In genomic region chr2:241843321-241844065, GRCh38 we compare ENCODE assay signal across 10 cellular contexts. TPM values are rescaled to one million over a fixed set of nuclear protein-coding genes. Genes with fewer than 3 reads are reported as not detected.
DNase-seq lines count a peak whose midpoint lies in the region; ATAC-seq, FAIRE-seq and TF ChIP-seq lines count a peak whose summit lies in the region.
"Had no signal": no experiment of that assay in that cellular context is flagged by ENCODE, and none has a peak within 500 bp of the region (broad histone marks: within the 10 kb centered on the region; RNA-seq: fewer than 3 reads in every experiment).

No MANE protein-coding gene starts in this region.

- H3K4me3 ChIP-seq in BLaER1 treated with 17β-estradiol and CSF1 and Interleukin-3, amounts not matched to agents 10 nM and 100 nM = peak overlapping the region in 8 of 10 experiments; percentile 29 to 62 (median 44); a peak in 16 of 20 replicates
- H3K4me3 ChIP-seq in K562 = no peak overlapping the region
- H3K4me3 ChIP-seq in brain microvascular endothelial cell (ENCODE audit: low read depth, low read length) = no peak overlapping the region
- no peak overlapping the region for H3K4me3 ChIP-seq in Karpas-422 (ENCODE audit: low read length)

- H3K9me3 Mint-ChIP-seq in natural killer cell treated with Interleukin-12 subunit alpha and Interleukin-12 subunit beta and Interleukin-15 and Interleukin-18, amount 100 ng/mL, for 72 hours = no peaks in the 10 kb centered on the region
- H3K9me3 Mint-ChIP-seq in endothelial cell (ENCODE audit: unreplicated experiment) = no peaks in the 10 kb centered on the region

- H3K4me1 Mint-ChIP-seq in natural killer cell treated with Interleukin-12 subunit alpha and Interleukin-12 subunit beta and Interleukin-15 and Interleukin-18, amount 100 ng/mL, for 72 hours (ENCODE audit: low read depth in 2 of 2) = peaks cover 39 to 45% of the 10 kb centered on the region in 2 donors
- peaks cover under 1% of the 10 kb centered on the region for H3K4me1 Mint-ChIP-seq in endothelial cell (ENCODE audit: unreplicated experiment)

- no peak overlapping the region for H2AFZ ChIP-seq in K562 (ENCODE audit: low read depth, low read length)
- H2AFZ ChIP-seq in Karpas-422 (ENCODE audit: low read length) = no peak overlapping the region

- in situ Hi-C loops in K562 (cut with MboI) = no loop called here
- in situ Hi-C loops in brain microvascular endothelial cell (cut with HindIII; ENCODE audit: low pct_ligation_motif_present, low sequenced_read_pairs) = no loop called here

- WGBS in K562 (ENCODE audit: insufficient coverage, low coverage, missing lambda C conversion rate) = 57% methylated on average over 25 of the region's 52 CpGs

- peak overlapping the region; percentile 55 to 86 (median 68); a peak in 20 of 22 replicates for H3K9ac ChIP-seq in BLaER1 treated with 17β-estradiol and CSF1 and Interleukin-3, amounts not matched to agents 10 nM and 100 nM
- H3K9ac ChIP-seq in K562 (ENCODE audit: insufficient read depth in 1 of 2, low read depth in 2 of 2, low read length in 2 of 2) (peak overlapping the region in 1 of 2 experiments; percentile 68; a peak in 2 of 4 replicates), Karpas-422 (ENCODE audit: low read length) (no peak overlapping the region)

- peak overlapping the region; percentile 50 to 90 (median 74) for H3K27ac ChIP-seq in BLaER1 treated with 17β-estradiol and CSF1 and Interleukin-3, amounts not matched to agents 10 nM and 100 nM
- H3K27ac ChIP-seq in K562 (ENCODE audit: extremely low read depth, low read depth, low read length) = no peak overlapping the region; the same call in 2 of the 3 replicates
- no peak overlapping the region for H3K27ac ChIP-seq in brain microvascular endothelial cell
- no peak overlapping the region for H3K27ac ChIP-seq in Karpas-422 (ENCODE audit: low read length)

- H3K27ac Mint-ChIP-seq in natural killer cell treated with Interleukin-12 subunit alpha and Interleukin-12 subunit beta and Interleukin-15 and Interleukin-18, amount 100 ng/mL, for 72 hours = peak overlapping the region; percentile 60 to 86
- no peak overlapping the region for H3K27ac Mint-ChIP-seq in endothelial cell (ENCODE audit: unreplicated experiment)

- H3K36me3 ChIP-seq in BLaER1 treated with 17β-estradiol and CSF1 and Interleukin-3, amounts not matched to agents 10 nM and 100 nM = no peaks in the 10 kb centered on the region
- H3K36me3 ChIP-seq in K562 (ENCODE audit: control insufficient read depth, insufficient read depth, low read length) (no peaks in the 10 kb centered on the region), brain microvascular endothelial cell (replicated peaks) (no peaks in the 10 kb centered on the region), Karpas-422 (ENCODE audit: insufficient read depth, low read length) (no peaks in the 10 kb centered on the region)

- no peak for FAIRE-seq in K562 (lab: Jason Lieb, UNC)

- H3K79me2 ChIP-seq in K562 (ENCODE audit: control insufficient read depth, insufficient read depth, low read length) = peaks cover 15% of the 10 kb centered on the region; the same call in 2 of the 3 replicates
- H3K79me2 ChIP-seq in Karpas-422 (ENCODE audit: low read length) = no peaks in the 10 kb centered on the region

- ATAC-seq in GM21825 (IDR thresholded peaks at IDR 0.05; ENCODE audit: unreplicated experiment) (peak; percentile 8), K562 (peak; percentile 54; the same call in 2 of the 3 replicates)
- peak in 1 of 2 donors; percentile 1 for ATAC-seq in natural killer cell treated with Interleukin-12 subunit alpha and Interleukin-12 subunit beta and Interleukin-15 and Interleukin-18, amount 100 ng/mL, for 72 hours

- H3K4me1 ChIP-seq in BLaER1 treated with 17β-estradiol and CSF1 and Interleukin-3, amounts not matched to agents 10 nM and 100 nM = peaks cover 45 to 66% (median 62%) of the 10 kb centered on the region in 10 experiments
- H3K4me1 ChIP-seq in K562 (replicated peaks in 1 of 2; ENCODE audit: control insufficient read depth in 2 of 2, insufficient read depth in 2 of 2, low read length in 2 of 2) (peaks cover 8 to 39% of the 10 kb centered on the region in 2 experiments), Karpas-422 (ENCODE audit: low read length) (no peaks in the 10 kb centered on the region)

- intact Hi-C loops in K562 (cut with micrococcal nuclease) = no loop called here

- no peaks in the 10 kb centered on the region for H3K9me3 ChIP-seq in BLaER1 treated with 17β-estradiol and CSF1 and Interleukin-3, amounts not matched to agents 10 nM and 100 nM (replicated peaks in 1 of 11)
- no peaks in the 10 kb centered on the region for H3K9me3 ChIP-seq in K562 (replicated peaks; ENCODE audit: control insufficient read depth, insufficient read depth, low read depth, low read length)
- no peaks in the 10 kb centered on the region for H3K9me3 ChIP-seq in Karpas-422 (ENCODE audit: low read length)

- H3K36me3 Mint-ChIP-seq in natural killer cell treated with Interleukin-12 subunit alpha and Interleukin-12 subunit beta and Interleukin-15 and Interleukin-18, amount 100 ng/mL, for 72 hours = peaks cover 5% of the 10 kb centered on the region
- no peaks in the 10 kb centered on the region for H3K36me3 Mint-ChIP-seq in endothelial cell (ENCODE audit: low read depth, unreplicated experiment)

- POLR2A ChIA-PET in K562 (lab: Yijun Ruan, JAX) = no interaction called here

- TF ChIP-seq RAD21 in K562 (CRISPR knock-in tag; conservative IDR thresholded peaks at IDR 0.05 in 1 of 2, IDR thresholded peaks at IDR 0.05 in 1 of 2) = no peak

- no peaks in the 10 kb centered on the region for H3K9me1 ChIP-seq in K562 (ENCODE audit: control insufficient read depth, insufficient read depth, low read length)

- peaks cover 16 to 18% of the 10 kb centered on the region in 2 donors for H3K27me3 Mint-ChIP-seq in natural killer cell treated with Interleukin-12 subunit alpha and Interleukin-12 subunit beta and Interleukin-15 and Interleukin-18, amount 100 ng/mL, for 72 hours
- peaks cover 3% of the 10 kb centered on the region for H3K27me3 Mint-ChIP-seq in endothelial cell (ENCODE audit: unreplicated experiment)

- CTCF ChIA-PET in K562 (lab: Yijun Ruan, JAX; ENCODE audit: low intra/inter-chr PET ratio) = no interaction called here

- no peak for TF ChIP-seq CTCF in K562 (IDR thresholded peaks at IDR 0.05 in 2 of 3, conservative IDR thresholded peaks at IDR 0.05 in 1 of 3; ENCODE audit: insufficient read depth in 2 of 3, low read depth in 1 of 3, low read length in 3 of 3)
- no peak for TF ChIP-seq CTCF in brain microvascular endothelial cell (IDR thresholded peaks at IDR 0.05; ENCODE audit: low read depth, low read length, missing control alignments)
- no peak for TF ChIP-seq CTCF in endothelial cell (IDR thresholded peaks at IDR 0.05; ENCODE audit: unreplicated experiment)

- H3K9me2 ChIP-seq in Karpas-422 (replicated peaks; ENCODE audit: insufficient read depth, low read length) = no peaks in the 10 kb centered on the region

- DNase-seq in K562 (ENCODE audit: extremely low read depth in 1 of 4, low spot score in 3 of 4) (peak in 1 of 4 experiments; percentile 44), brain microvascular endothelial cell (no peak), endothelial cell (ENCODE audit: low spot score) (no peak), DMS153 treated with DMSO at 0.1 percent for 48 hours (lab: John Stamatoyannopoulos, UW; ENCODE audit: unreplicated experiment) (no peak), Karpas-422 (no peak)
- no peak for DNase-seq in natural killer cell treated with Interleukin-12 subunit alpha and Interleukin-12 subunit beta and Interleukin-15 and Interleukin-18, amount 100 ng/mL, for 72 hours (ENCODE audit: low spot score)
- DNase-seq: DMS79 had no signal

- H4K20me1 ChIP-seq in BLaER1 treated with 17β-estradiol and CSF1 and Interleukin-3, amounts not matched to agents 10 nM and 100 nM = no peaks in the 10 kb centered on the region; a peak in 1 of 22 replicates
- H4K20me1 ChIP-seq in K562 (replicated peaks; ENCODE audit: control insufficient read depth, insufficient read depth, low read length) (no peaks in the 10 kb centered on the region), Karpas-422 (ENCODE audit: insufficient read depth, low read depth, low read length) (no peaks in the 10 kb centered on the region)

- no peak for TF ChIP-seq EP300 in K562 (IDR thresholded peaks at IDR 0.05; ENCODE audit: low read length)

- no TSS peak for BruUV-seq in K562 (replicated peaks; lab: Mats Ljungman, UMichigan)

- H3K4me2 ChIP-seq in BLaER1 treated with 17β-estradiol and CSF1 and Interleukin-3, amounts not matched to agents 10 nM and 100 nM = peak overlapping the region; percentile 83 to 99 (median 93)
- H3K4me2 ChIP-seq in K562 (ENCODE audit: insufficient read depth, low read length) (no peak overlapping the region), Karpas-422 (ENCODE audit: low read depth, low read length, poor library complexity, severe bottlenecking) (no peak overlapping the region)

- peak overlapping the region; percentile 85 for H3K4me3 Mint-ChIP-seq in natural killer cell treated with Interleukin-12 subunit alpha and Interleukin-12 subunit beta and Interleukin-15 and Interleukin-18, amount 100 ng/mL, for 72 hours
- H3K4me3 Mint-ChIP-seq in endothelial cell (ENCODE audit: unreplicated experiment) = no peak overlapping the region

- TF ChIP-seq POLR2A in K562 (conservative IDR thresholded peaks at IDR 0.05) = no peak

- 0 out of 22 replicates have a peak, but pooled peaks cover 0 to 3% (median 0%) of the 10 kb centered on the region in 11 experiments for H3K27me3 ChIP-seq in BLaER1 treated with 17β-estradiol and CSF1 and Interleukin-3, amounts not matched to agents 10 nM and 100 nM
- H3K27me3 ChIP-seq in K562 (ENCODE audit: control insufficient read depth in 2 of 2, insufficient read depth in 2 of 2, low read length in 2 of 2) = no peaks in the 10 kb centered on the region
- peaks cover 10% of the 10 kb centered on the region for H3K27me3 ChIP-seq in brain microvascular endothelial cell (replicated peaks)
- H3K27me3 ChIP-seq in Karpas-422 (ENCODE audit: low read length) = no peaks in the 10 kb centered on the region

RNA-seq across cellular contexts. Expression of gene PDCD1, which starts 15.2 kb away (rescaled TPM):
- 0.88 and 5.3 TPM in 2 replicates for total RNA-seq in K562 (2011; cell fraction: chromatin; rRNA removed; ENCODE audit: low replicate concordance)
- total RNA-seq in K562 (2011; cell fraction: nucleolus; rRNA removed) = 7.6 and 13.2 TPM in 2 replicates
- total RNA-seq in K562 (2011; cell fraction: nucleoplasm; rRNA removed) = 4.0 and 4.3 TPM in 2 replicates
- total RNA-seq in K562 (2014; rRNA removed) = 1.3 and 2.0 TPM in 2 replicates
- 0.15 TPM in 1 of 2 replicates, not detected in the other for total RNA-seq in K562 (2014; rRNA removed; fragmentation: Illumina TruSeq; extraction: Trizol)
- 0.25 and 0.53 TPM in 2 replicates for total RNA-seq in K562 (2015; rRNA removed; fragmentation: Illumina TruSeq; extraction: Trizol)
- total RNA-seq in K562 (2021) = 0.87 and 1.0 TPM in 2 replicates
- 2.3 and 2.5 TPM in 2 replicates for polyA plus RNA-seq in K562 (2011; rRNA removed)
- polyA plus RNA-seq in K562 (2011; cell fraction: cytosol; rRNA removed) = 3.0 and 16.0 TPM in 2 replicates
- polyA plus RNA-seq in K562 (2011; cell fraction: nucleus; rRNA removed) = 1.8 and 6.6 TPM in 2 replicates
- polyA plus RNA-seq in K562 (2012) = 1.0 and 1.2 TPM in 2 replicates
- polyA plus RNA-seq in K562 (2014; fragmentation: Illumina TruSeq; extraction: Trizol) = 0.28 and 0.90 TPM in 2 replicates
- not detected for polyA plus RNA-seq in K562 (2014; fragmentation: Nextera tagmentation; extraction: Ambion mirVana)
- 1.1 TPM in 2 replicates for polyA plus RNA-seq in K562 (2014; rRNA removed)
- 0.18 and 0.56 TPM in 2 replicates for polyA minus RNA-seq in K562 (2011; rRNA and poly(A)+ RNA removed)
- 1.8 and 2.1 TPM in 2 replicates for polyA minus RNA-seq in K562 (2011; cell fraction: cytosol; rRNA and poly(A)+ RNA removed)
- polyA minus RNA-seq in K562 (2011; cell fraction: nucleus; rRNA and poly(A)+ RNA removed) = 0.56 and 0.94 TPM in 2 replicates
- under 1 TPM; 0.78 to 0.89 TPM for total RNA-seq in natural killer cell treated with Interleukin-12 subunit alpha and Interleukin-12 subunit beta and Interleukin-15 and Interleukin-18, amount 100 ng/mL, for 72 hours
- not detected for total RNA-seq in endothelial cell (ENCODE audit: unreplicated experiment)
- total RNA-seq in Karpas-422 (2014; rRNA removed; shearing (Covaris generic); ENCODE audit: low replicate concordance) = 0.07 TPM in 1 of 2 replicates, not detected in the other
- total RNA-seq: H4 had no signal

RNA-seq across cellular contexts. Expression of gene RTP5, which starts 26.0 kb away (rescaled TPM):
- not detected in 2 replicates for total RNA-seq in K562 (2011; cell fraction: chromatin; rRNA removed; ENCODE audit: low replicate concordance)
- not detected in 2 replicates for total RNA-seq in K562 (2011; cell fraction: nucleolus; rRNA removed)
- not detected in 2 replicates for total RNA-seq in K562 (2011; cell fraction: nucleoplasm; rRNA removed)
- not detected in 2 replicates for total RNA-seq in K562 (2014; rRNA removed)
- total RNA-seq in K562 (2014; rRNA removed; fragmentation: Illumina TruSeq; extraction: Trizol) = not detected in 2 replicates
- not detected in 2 replicates for total RNA-seq in K562 (2015; rRNA removed; fragmentation: Illumina TruSeq; extraction: Trizol)
- not detected in 2 replicates for total RNA-seq in K562 (2021)
- polyA plus RNA-seq in K562 (2011; rRNA removed) = not detected in 2 replicates
- polyA plus RNA-seq in K562 (2011; cell fraction: cytosol; rRNA removed) = not detected in 2 replicates
- polyA plus RNA-seq in K562 (2011; cell fraction: nucleus; rRNA removed) = not detected in 2 replicates
- not detected in 2 replicates for polyA plus RNA-seq in K562 (2012)
- not detected in 2 replicates for polyA plus RNA-seq in K562 (2014; fragmentation: Illumina TruSeq; extraction: Trizol)
- polyA plus RNA-seq in K562 (2014; fragmentation: Nextera tagmentation; extraction: Ambion mirVana) = not detected
- not detected in 2 replicates for polyA plus RNA-seq in K562 (2014; rRNA removed)
- not detected in 2 replicates for polyA minus RNA-seq in K562 (2011; rRNA and poly(A)+ RNA removed)
- polyA minus RNA-seq in K562 (2011; cell fraction: cytosol; rRNA and poly(A)+ RNA removed) = not detected in 2 replicates
- not detected in 2 replicates for polyA minus RNA-seq in K562 (2011; cell fraction: nucleus; rRNA and poly(A)+ RNA removed)
- not detected for total RNA-seq in natural killer cell treated with Interleukin-12 subunit alpha and Interleukin-12 subunit beta and Interleukin-15 and Interleukin-18, amount 100 ng/mL, for 72 hours
- not detected for total RNA-seq in endothelial cell (ENCODE audit: unreplicated experiment)
- not detected in 2 replicates for total RNA-seq in Karpas-422 (2014; rRNA removed; shearing (Covaris generic); ENCODE audit: low replicate concordance)
- total RNA-seq: H4 had no signal

RNA-seq across cellular contexts. Expression of gene NEU4, which starts 34.5 kb away (rescaled TPM):
- 1.3 TPM in 1 of 2 replicates, not detected in the other for total RNA-seq in K562 (2011; cell fraction: chromatin; rRNA removed; ENCODE audit: low replicate concordance)
- total RNA-seq in K562 (2011; cell fraction: nucleolus; rRNA removed) = 0.50 and 0.66 TPM in 2 replicates
- 0.29 and 1.1 TPM in 2 replicates for total RNA-seq in K562 (2011; cell fraction: nucleoplasm; rRNA removed)
- total RNA-seq in K562 (2014; rRNA removed) (not detected in 2 replicates), K562 (2014; rRNA removed; fragmentation: Illumina TruSeq; extraction: Trizol) (not detected in 2 replicates), K562 (2015; rRNA removed; fragmentation: Illumina TruSeq; extraction: Trizol) (not detected in 2 replicates), K562 (2021) (0.38 and 0.40 TPM in 2 replicates), endothelial cell (ENCODE audit: unreplicated experiment) (0.33 TPM)
- polyA plus RNA-seq in K562 (2011; rRNA removed) (0.12 TPM in 1 of 2 replicates, not detected in the other), K562 (2014; fragmentation: Illumina TruSeq; extraction: Trizol) (not detected in 2 replicates), K562 (2014; fragmentation: Nextera tagmentation; extraction: Ambion mirVana) (not detected), K562 (2014; rRNA removed) (0.01 TPM in 1 of 2 replicates, not detected in the other)
- polyA plus RNA-seq in K562 (2011; cell fraction: cytosol; rRNA removed) = 0.12 and 0.21 TPM in 2 replicates
- polyA plus RNA-seq in K562 (2011; cell fraction: nucleus; rRNA removed) = 0.14 and 0.65 TPM in 2 replicates
- 0.55 and 1.1 TPM in 2 replicates for polyA plus RNA-seq in K562 (2012)
- polyA minus RNA-seq in K562 (2011; rRNA and poly(A)+ RNA removed) = not detected in 2 replicates
- polyA minus RNA-seq in K562 (2011; cell fraction: cytosol; rRNA and poly(A)+ RNA removed) = not detected in 2 replicates
- polyA minus RNA-seq in K562 (2011; cell fraction: nucleus; rRNA and poly(A)+ RNA removed) = 0.27 TPM in 1 of 2 replicates, not detected in the other
- 1 to 10 TPM in 1 of 2 donors, under 1 TPM in 1; 0.86 to 3.8 TPM for total RNA-seq in natural killer cell treated with Interleukin-12 subunit alpha and Interleukin-12 subunit beta and Interleukin-15 and Interleukin-18, amount 100 ng/mL, for 72 hours
- total RNA-seq in Karpas-422 (2014; rRNA removed; shearing (Covaris generic); ENCODE audit: low replicate concordance) = not detected in 2 replicates
- total RNA-seq: H4 had no signal

Comparison
In these comparisons a context has a peak if more than half of its experiments do, and no peak if none do; other contexts are left out.
1. H3K27ac ChIP-seq: peak in BLaER1 treated with 17β-estradiol and CSF1 and Interleukin-3, amounts not matched to agents 10 nM and 100 nM (11 of 11); none in K562 (single experiment), brain microvascular endothelial cell (single experiment) and Karpas-422 (single experiment).
2. H3K4me2 ChIP-seq: peak in BLaER1 treated with 17β-estradiol and CSF1 and Interleukin-3, amounts not matched to agents 10 nM and 100 nM (11 of 11); none in K562 (single experiment) and Karpas-422 (single experiment).
3. H3K4me3 ChIP-seq: peak in BLaER1 treated with 17β-estradiol and CSF1 and Interleukin-3, amounts not matched to agents 10 nM and 100 nM (8 of 10); none in K562 (single experiment), brain microvascular endothelial cell (single experiment) and Karpas-422 (single experiment).